Comparison of ENCODE assay signal across 9 cellular contexts in genomic region chr6:127514396-127515227, GRCh38. TPM values are rescaled to one million over a fixed set of nuclear protein-coding genes. Genes with fewer than 3 reads are reported as not detected.
A peak's percentile ranks its signal among the peaks of the same experiment; 100 is the strongest.
DNase-seq lines count a peak whose midpoint lies in the region; ATAC-seq and TF ChIP-seq lines count a peak whose summit lies in the region.
"Had no signal": no experiment of that assay in that cellular context is flagged by ENCODE, and none has a peak within 500 bp of the region (broad histone marks: within the 10 kb centered on the region; RNA-seq: fewer than 3 reads in every experiment).

No MANE protein-coding gene starts in this region.

- no peak for ATAC-seq in gastroesophageal sphincter
- no peak for ATAC-seq in HG02798 (IDR thresholded peaks at IDR 0.05; ENCODE audit: poor library complexity, unreplicated experiment)

- H3K36me3 ChIP-seq in KOPT-K1 (ENCODE audit: insufficient read depth, low read length) (peaks cover 40% of the 10 kb centered on the region), gastroesophageal sphincter (peaks cover 0 to 13% of the 10 kb centered on the region in 2 donors), ovary (no peaks in the 10 kb centered on the region)

- H3K4me1 ChIP-seq in gastroesophageal sphincter (peaks cover 0 to 45% (median 24%) of the 10 kb centered on the region in 3 donors), ovary (ENCODE audit: insufficient read depth) (peaks cover 12% of the 10 kb centered on the region)

- intact Hi-C loops in ovary (cut with DNase I): no loop called here

- TF ChIP-seq CTCF in gastroesophageal sphincter (IDR thresholded peaks at IDR 0.05) (no peak), ovary (IDR thresholded peaks at IDR 0.05) (no peak)

- H3K9me3 ChIP-seq in KOPT-K1 (ENCODE audit: insufficient read depth, low read length, poor library complexity, severe bottlenecking) (no peaks in the 10 kb centered on the region), gastroesophageal sphincter (no peaks in the 10 kb centered on the region), ovary (no peaks in the 10 kb centered on the region)

- TF ChIP-seq EP300 in gastroesophageal sphincter (IDR thresholded peaks at IDR 0.05) (no peak), ovary (IDR thresholded peaks at IDR 0.05) (no peak)

- TF ChIP-seq POLR2A in gastroesophageal sphincter (IDR thresholded peaks at IDR 0.05) (no peak), ovary (IDR thresholded peaks at IDR 0.05) (no peak)

- peaks cover 33% of the 10 kb centered on the region for H3K27me3 ChIP-seq in gastroesophageal sphincter
- no peaks in the 10 kb centered on the region for H3K27me3 ChIP-seq in ovary

- H3K4me3 ChIP-seq in gastroesophageal sphincter (peak overlapping the region; percentile 87 to 92), ovary (peak overlapping the region; percentile 60)

- WGBS in gastroesophageal sphincter (ENCODE audit: low coverage in 1 of 2), 2 donors: 14 to 32% methylated on average over 1 to 25 of the region's 40 CpGs
- 6 to 11% (median 6%) methylated on average over 37 to 40 of the region's 40 CpGs for WGBS in ovary, 3 donors

- peak overlapping the region; percentile 64 for H3K27ac ChIP-seq in KOPT-K1 (ENCODE audit: low read depth, low read length, poor library complexity, severe bottlenecking)
- peak overlapping the region in 2 of 4 donors; percentile 69 to 76 for H3K27ac ChIP-seq in gastroesophageal sphincter
- H3K27ac ChIP-seq in ovary: peak overlapping the region in 1 of 2 donors; percentile 8

- DNase-seq in AG08395 (ENCODE audit: low spot score) (peak; percentile 50), activated gamma-delta T cell treated with Interleukin-2 at 50 U/mL for 16 hours (peak; percentile 10), ovary (peak in 4 of 5 donors; percentile 13 to 55 (median 42)), NCI-H345 treated with DMSO at 0.1 percent for 48 hours (lab: John Stamatoyannopoulos, UW; ENCODE audit: unreplicated experiment) (no peak), OCI-M1 (lab: John Stamatoyannopoulos, UW) (no peak)

RNA-seq across cellular contexts. Expression of gene KIAA0408, which starts 55.4 kb away (rescaled TPM):
- 10 to 100 TPM; 25.2 to 83.3 (median 47.8) TPM for total RNA-seq in gastroesophageal sphincter
- 1 to 10 TPM; 1.8 to 5.0 (median 4.0) TPM for total RNA-seq in ovary
- polyA plus RNA-seq in ovary: 1 to 10 TPM; 2.1 to 7.4 TPM
- total RNA-seq: dermis microvascular lymphatic vessel endothelial cell had no signal

Comparison
In these comparisons a context has a peak if more than half of its experiments do, and no peak if none do; other contexts are left out.
1. DNase-seq: peak in AG08395 (single experiment), activated gamma-delta T cell treated with Interleukin-2 at 50 U/mL for 16 hours (single experiment) and ovary (4 of 5); none in NCI-H345 treated with DMSO at 0.1 percent for 48 hours (single experiment) and OCI-M1 (single experiment).
2. RNA of gene KIAA0408, which starts 55.4 kb away (total RNA-seq): 25.2 to 83.3 TPM in gastroesophageal sphincter; 1.8 to 5.0 TPM in ovary; every median in the first group is over 4 times any median in the second.